Comparison of ENCODE assay signal across 1 cellular context in the genomic region with DNA sequence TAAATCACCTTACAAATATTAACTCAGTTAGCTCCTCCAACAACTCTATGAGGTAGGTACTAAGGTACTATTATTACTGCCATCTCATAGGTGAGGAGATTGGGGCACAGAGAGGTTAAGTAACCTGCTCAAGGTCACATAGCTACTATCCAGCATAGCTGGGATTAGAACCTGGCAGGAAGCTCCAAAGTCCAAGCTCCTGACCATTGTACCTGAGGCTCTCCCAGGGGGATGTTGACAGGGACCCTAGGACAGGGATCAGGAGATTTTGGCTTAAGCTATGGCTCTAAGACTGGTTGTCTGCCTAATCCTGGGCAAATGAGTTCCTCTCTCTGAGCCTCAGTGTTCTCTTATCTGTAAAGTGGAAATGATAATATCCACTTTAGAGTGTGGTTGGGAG.
TF ChIP-seq lines count a peak whose summit lies in the region.

No MANE protein-coding gene starts in this region.

TF ChIP-seq in K562, 482 proteins besides CTCF, POLR2A, EP300 and RAD21 (continued from another document):
- no peak for TF ChIP-seq MCM2 (IDR thresholded peaks at IDR 0.05; ENCODE audit: low read depth)
TF ChIP-seq in K562: peak in this region for 1.
